In genomic region chr5:2621631-2622030, GRCh38 we compare ENCODE assay signal across 35 cellular contexts.
DNase-seq lines count a peak whose midpoint lies in the region; ATAC-seq and TF ChIP-seq lines count a peak whose summit lies in the region.
"Had no signal": no experiment of that assay in that cellular context is flagged by ENCODE, and none has a peak within 500 bp of the region (broad histone marks: within the 10 kb centered on the region; RNA-seq: fewer than 3 reads in every experiment).

No MANE protein-coding gene starts in this region.

- H3K4me1 ChIP-seq in RWPE2 (ENCODE audit: insufficient read depth, poor library complexity, severe bottlenecking), result no peaks in the 10 kb centered on the region
- no peaks in the 10 kb centered on the region for H3K4me1 ChIP-seq in endodermal cell (ENCODE audit: control insufficient read depth, insufficient read depth, low read length)
- no peaks in the 10 kb centered on the region for H3K4me1 ChIP-seq in esophagus muscularis mucosa
- no peaks in the 10 kb centered on the region for H3K4me1 ChIP-seq in trophoblast cell (ENCODE audit: control insufficient read depth in 1 of 2, insufficient read depth in 2 of 2, low read length in 2 of 2)
- H3K4me1 ChIP-seq: A549; BE2C; BLaER1; BLaER1 treated with 17β-estradiol and CSF1 and Interleukin-3, amounts not matched to agents 10 nM and 100 nM; Caco-2 had no signal

- H2BK5ac ChIP-seq in trophoblast cell (ENCODE audit: low read depth, low read length, poor library complexity), result no peak overlapping the region

- DNase-seq in RWPE2 (ENCODE audit: low spot score), result peak; percentile 42
- DNase-seq in endodermal cell, result peak; percentile 11
- DNase-seq in esophagus muscularis mucosa (ENCODE audit: extremely low spot score), result peak; percentile 70
- DNase-seq in trophoblast cell, result no peak
- no peak for DNase-seq in glutamatergic neuron
- DNase-seq: 8988T; ACHN; AML-193; BE2C; C1 segment of cervical spinal cord; Caco-2; Calu3; CD4-positive, alpha-beta memory T cell; CD4-positive, alpha-beta T cell; CD4-positive, CD25-positive, alpha-beta regulatory T cell; CD8-positive, alpha-beta memory T cell; CD8-positive, alpha-beta T cell; COR-L47; DMS 273 treated with DMSO at 0.1 percent for 48 hours; DMS153; DMS53; DMS79; DMS79 treated with DMSO at 0.1 percent for 48 hours; DND-41; EL had no signal

- no peak for TF ChIP-seq CTCF in RWPE2 (IDR thresholded peaks at IDR 0.05; ENCODE audit: poor library complexity, severe bottlenecking)
- no peak for TF ChIP-seq CTCF in endodermal cell (conservative IDR thresholded peaks at IDR 0.05)
- no peak for TF ChIP-seq CTCF in esophagus muscularis mucosa (IDR thresholded peaks at IDR 0.05)
- TF ChIP-seq CTCF in glutamatergic neuron (IDR thresholded peaks at IDR 0.05; ENCODE audit: partially characterized antibody, unreplicated experiment), result no peak

- no peak for TF ChIP-seq EP300 in esophagus muscularis mucosa (IDR thresholded peaks at IDR 0.05)

- H3K4me1 Mint-ChIP-seq in endodermal cell (no peaks in the 10 kb centered on the region), glutamatergic neuron (ENCODE audit: low read depth, unreplicated experiment) (peaks cover 2% of the 10 kb centered on the region)
- H3K4me1 Mint-ChIP-seq: B cell; CD14-positive monocyte; CD4-positive, alpha-beta memory T cell; CD4-positive, CD25-positive, alpha-beta regulatory T cell; CD8-positive, alpha-beta memory T cell had no signal

- no peak overlapping the region for H3K23ac ChIP-seq in trophoblast cell (ENCODE audit: low read length)

- H2BK120ac ChIP-seq in trophoblast cell (ENCODE audit: insufficient read depth, low read length, poor library complexity), result no peak overlapping the region

- H3K4me3 ChIP-seq in RWPE2 (ENCODE audit: severe bottlenecking), result no peak overlapping the region
- no peak overlapping the region for H3K4me3 ChIP-seq in endodermal cell (ENCODE audit: low read length)
- no peak overlapping the region for H3K4me3 ChIP-seq in esophagus muscularis mucosa
- peak overlapping the region; percentile 30 for H3K4me3 ChIP-seq in trophoblast cell (ENCODE audit: low read depth, low read length)
- H3K4me3 ChIP-seq: A549; BLaER1; BLaER1 treated with 17β-estradiol and CSF1 and Interleukin-3, amounts not matched to agents 10 nM and 100 nM had no signal

- peaks cover 59% of the 10 kb centered on the region for H3K27me3 ChIP-seq in RWPE2 (ENCODE audit: insufficient read depth, poor library complexity, severe bottlenecking)
- no peaks in the 10 kb centered on the region for H3K27me3 ChIP-seq in endodermal cell (ENCODE audit: control insufficient read depth, insufficient read depth, low read length, poor library complexity, severe bottlenecking)
- H3K27me3 ChIP-seq in esophagus muscularis mucosa, result peaks cover 0 to 28% (median 0%) of the 10 kb centered on the region in 4 donors
- H3K27me3 ChIP-seq in trophoblast cell (ENCODE audit: insufficient read depth, low read length), result no peaks in the 10 kb centered on the region
- H3K27me3 ChIP-seq: BE2C; BLaER1; BLaER1 treated with 17β-estradiol and CSF1 and Interleukin-3, amounts not matched to agents 10 nM and 100 nM had no signal

- no peaks in the 10 kb centered on the region for H3K36me3 Mint-ChIP-seq in endodermal cell (ENCODE audit: low read depth)
- no peaks in the 10 kb centered on the region for H3K36me3 Mint-ChIP-seq in glutamatergic neuron (ENCODE audit: unreplicated experiment)
- H3K36me3 Mint-ChIP-seq: CD14-positive monocyte; CD4-positive, alpha-beta memory T cell; CD4-positive, CD25-positive, alpha-beta regulatory T cell; CD8-positive, alpha-beta memory T cell; CD8-positive, alpha-beta T cell had no signal

- no peak overlapping the region for H3K18ac ChIP-seq in trophoblast cell (ENCODE audit: low read length)

- H3K9ac ChIP-seq in endodermal cell (ENCODE audit: extremely low read depth, low read length, poor library complexity, severe bottlenecking) (no peak overlapping the region), trophoblast cell (ENCODE audit: low read length) (no peak overlapping the region)
- H3K9ac ChIP-seq: BLaER1; BLaER1 treated with 17β-estradiol and CSF1 and Interleukin-3, amounts not matched to agents 10 nM and 100 nM had no signal

- H3K36me3 ChIP-seq in RWPE2 (ENCODE audit: low read depth), result no peaks in the 10 kb centered on the region
- H3K36me3 ChIP-seq in endodermal cell (ENCODE audit: control insufficient read depth, insufficient read depth, low read length), result no peaks in the 10 kb centered on the region
- no peaks in the 10 kb centered on the region for H3K36me3 ChIP-seq in esophagus muscularis mucosa
- H3K36me3 ChIP-seq in trophoblast cell (ENCODE audit: control insufficient read depth in 1 of 2, insufficient read depth in 2 of 2, low read length in 2 of 2), result no peaks in the 10 kb centered on the region
- H3K36me3 ChIP-seq: BE2C; BLaER1; BLaER1 treated with 17β-estradiol and CSF1 and Interleukin-3, amounts not matched to agents 10 nM and 100 nM had no signal

- WGBS in endodermal cell (ENCODE audit: insufficient coverage in 1 of 2, insufficient read length in 1 of 2), 2 experiments, result 94 to 98% methylated on average over 7 to 8 of the region's 8 CpGs
- 66% methylated on average over 8 of the region's 8 CpGs for WGBS in esophagus muscularis mucosa
- WGBS in trophoblast cell (ENCODE audit: extremely low coverage, insufficient coverage, insufficient read length), result no CpG with 5 or more reads among the region's 8 CpGs

- H3K4me3 Mint-ChIP-seq in endodermal cell (no peak overlapping the region), glutamatergic neuron (ENCODE audit: unreplicated experiment) (no peak overlapping the region)
- H3K4me3 Mint-ChIP-seq: B cell; CD14-positive monocyte; CD4-positive, alpha-beta memory T cell; CD4-positive, alpha-beta T cell; CD4-positive, CD25-positive, alpha-beta regulatory T cell; CD8-positive, alpha-beta memory T cell; CD8-positive, alpha-beta T cell had no signal

- no peak for ATAC-seq in RWPE2 (ENCODE audit: low read depth)
- ATAC-seq in GM19328 (IDR thresholded peaks at IDR 0.05; ENCODE audit: unreplicated experiment), result no peak
- no peak for ATAC-seq in HG03139 (IDR thresholded peaks at IDR 0.05; ENCODE audit: unreplicated experiment)
- no peak for ATAC-seq in esophagus mucosa
- ATAC-seq: A549; CD8-positive, alpha-beta T cell had no signal

- H3K27ac Mint-ChIP-seq in endodermal cell (no peak overlapping the region), glutamatergic neuron (ENCODE audit: unreplicated experiment) (no peak overlapping the region)
- H3K27ac Mint-ChIP-seq: B cell; CD14-positive monocyte; CD4-positive, alpha-beta memory T cell; CD4-positive, alpha-beta T cell; CD4-positive, CD25-positive, alpha-beta regulatory T cell; CD8-positive, alpha-beta memory T cell; CD8-positive, alpha-beta T cell had no signal

- no peaks in the 10 kb centered on the region for H3K79me1 ChIP-seq in trophoblast cell (ENCODE audit: low read length)

- no peak overlapping the region for H4K8ac ChIP-seq in trophoblast cell (ENCODE audit: low read depth, low read length)

- intact Hi-C loops in esophagus muscularis mucosa (cut with DNase I), result no loop called here

- H3K27ac ChIP-seq in RWPE2 (ENCODE audit: poor library complexity, severe bottlenecking), result no peak overlapping the region
- H3K27ac ChIP-seq in endodermal cell (ENCODE audit: low read depth, low read length), result no peak overlapping the region
- H3K27ac ChIP-seq in esophagus muscularis mucosa (replicated peaks in 1 of 4), result no peak overlapping the region
- H3K27ac ChIP-seq in trophoblast cell (ENCODE audit: low read depth, low read length), result no peak overlapping the region
- H3K27ac ChIP-seq: 22Rv1; A549; BLaER1; BLaER1 treated with 17β-estradiol and CSF1 and Interleukin-3, amounts not matched to agents 10 nM and 100 nM; C4-2B had no signal

- H3K4me2 ChIP-seq in trophoblast cell (ENCODE audit: low read length), result no peak overlapping the region
- H3K4me2 ChIP-seq: A549; BLaER1; BLaER1 treated with 17β-estradiol and CSF1 and Interleukin-3, amounts not matched to agents 10 nM and 100 nM had no signal

- H3K9me3 ChIP-seq in RWPE2 (ENCODE audit: severe bottlenecking) (no peaks in the 10 kb centered on the region), endodermal cell (ENCODE audit: control insufficient read depth, low read length) (no peaks in the 10 kb centered on the region), esophagus muscularis mucosa (no peaks in the 10 kb centered on the region), trophoblast cell (ENCODE audit: insufficient read depth, low read depth, low read length) (peaks cover 3% of the 10 kb centered on the region)
- H3K9me3 ChIP-seq: A549; BE2C; BLaER1; BLaER1 treated with 17β-estradiol and CSF1 and Interleukin-3, amounts not matched to agents 10 nM and 100 nM; Caco-2 had no signal

- no peak overlapping the region for H3K14ac ChIP-seq in trophoblast cell (ENCODE audit: low read length)

- H2BK12ac ChIP-seq in trophoblast cell (ENCODE audit: low read length), result no peak overlapping the region

- no peak overlapping the region for H3K4ac ChIP-seq in trophoblast cell (ENCODE audit: low read depth, low read length)

- H4K12ac ChIP-seq in trophoblast cell (ENCODE audit: low read depth, low read length), result no peak overlapping the region

- no peak overlapping the region for H2AK5ac ChIP-seq in trophoblast cell (ENCODE audit: low read length)

- TF ChIP-seq POLR2A in esophagus muscularis mucosa (IDR thresholded peaks at IDR 0.05; ENCODE audit: low read depth), result no peak

- no peak overlapping the region for H4K91ac ChIP-seq in trophoblast cell (ENCODE audit: low read depth, low read length)

- peaks cover 3% of the 10 kb centered on the region for H3K27me3 Mint-ChIP-seq in endodermal cell (ENCODE audit: insufficient read depth)
- peaks cover 2% of the 10 kb centered on the region for H3K27me3 Mint-ChIP-seq in glutamatergic neuron (ENCODE audit: unreplicated experiment)
- H3K27me3 Mint-ChIP-seq: B cell; CD4-positive, alpha-beta memory T cell; CD4-positive, alpha-beta T cell; CD4-positive, CD25-positive, alpha-beta regulatory T cell had no signal

- H3K9me3 Mint-ChIP-seq in endodermal cell (no peaks in the 10 kb centered on the region), glutamatergic neuron (ENCODE audit: unreplicated experiment) (peaks cover 2% of the 10 kb centered on the region)
- H3K9me3 Mint-ChIP-seq: CD4-positive, alpha-beta T cell; CD8-positive, alpha-beta T cell had no signal

- H2AFZ ChIP-seq in trophoblast cell (ENCODE audit: insufficient read depth, low read length, poor library complexity), result no peak overlapping the region

- no peaks in the 10 kb centered on the region for H3K79me2 ChIP-seq in trophoblast cell (ENCODE audit: control insufficient read depth, insufficient read depth, low read length, poor library complexity)

Comparison
In these comparisons a context has a peak if more than half of its experiments do, and no peak if none do; other contexts are left out.
1. DNase-seq: peak in RWPE2 (single experiment), endodermal cell (single experiment) and esophagus muscularis mucosa (single experiment); none in trophoblast cell (0 of 2) and glutamatergic neuron (single experiment).